8 cellular contexts compared by ENCODE assay signal in the genomic region with DNA sequence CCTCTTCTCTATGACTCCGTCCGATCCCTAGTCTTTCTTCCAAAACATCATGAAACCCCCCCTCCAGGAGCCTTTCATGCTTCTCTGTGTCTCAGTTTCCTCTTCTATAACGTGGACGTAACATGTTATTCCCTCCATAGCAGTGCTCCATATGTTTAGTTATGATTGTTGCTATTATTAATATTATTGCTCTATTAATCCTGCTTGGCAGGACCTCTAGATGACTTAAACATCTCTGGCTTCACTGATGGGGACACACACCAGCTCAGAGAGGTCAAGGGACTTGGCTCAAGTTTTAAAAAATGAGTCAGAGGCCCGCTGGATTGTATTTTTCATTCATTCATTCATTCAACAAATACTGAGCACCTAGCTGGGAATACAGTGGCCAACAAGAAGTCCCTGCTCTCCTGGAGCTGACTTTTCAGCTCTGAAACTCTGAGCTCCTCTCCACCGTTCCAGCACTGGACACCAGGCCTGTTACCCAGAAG.
A peak's percentile ranks its signal among the peaks of the same experiment; 100 is the strongest.
DNase-seq lines count a peak whose midpoint lies in the region; ATAC-seq and TF ChIP-seq lines count a peak whose summit lies in the region.

No MANE protein-coding gene starts in this region.

- H3K4me3 ChIP-seq in AG10803 (ENCODE audit: low read length) (peak overlapping the region; percentile 80), HUES6 (ENCODE audit: low read depth, low read length) (peak overlapping the region; percentile 82), muscle layer of colon (ENCODE audit: low read depth in 1 of 2, low read length in 2 of 2) (peak overlapping the region; percentile 75 to 77)

- DNase-seq in AG10803 (ENCODE audit: low read depth) (peak; percentile 22), caudate nucleus (lab: John Stamatoyannopoulos, UW) (no peak), activated gamma-delta T cell (lab: John Stamatoyannopoulos, UW) (no peak), HEK293T (ENCODE audit: extremely low spot score) (no peak)

- H3K9ac ChIP-seq in HUES6 (ENCODE audit: low read length), result peak overlapping the region; percentile 41
- H3K9ac ChIP-seq in muscle layer of colon (ENCODE audit: low read length), result no peak overlapping the region

- no peaks in the 10 kb centered on the region for H3K27me3 ChIP-seq in HUES6 (ENCODE audit: control insufficient read depth, insufficient read depth, low read length)
- H3K27me3 ChIP-seq in muscle layer of colon (ENCODE audit: control insufficient read depth in 1 of 2, insufficient read depth in 2 of 2, low read length in 2 of 2), result no peaks in the 10 kb centered on the region

- no peak for TF ChIP-seq CTCF in AG10803 (conservative IDR thresholded peaks at IDR 0.05; ENCODE audit: low read length)

- CTCF ChIA-PET in HEK293T (lab: Yijun Ruan, JAX), result interaction anchor here (1.0 to 1.2 kb wide), 2 partner anchors 49 to 155 kb away, joined by 3 read pairs; no protein-coding TSS in a partner anchor

- H3K36me3 ChIP-seq in HUES6 (ENCODE audit: control insufficient read depth, insufficient read depth, low read length) (no peaks in the 10 kb centered on the region), muscle layer of colon (ENCODE audit: insufficient read depth, low read length) (no peaks in the 10 kb centered on the region)

- H3K9me3 ChIP-seq in HUES6 (ENCODE audit: control insufficient read depth, insufficient read depth, low read depth, low read length) (no peaks in the 10 kb centered on the region), muscle layer of colon (ENCODE audit: low read length) (no peaks in the 10 kb centered on the region)

- H3K4me1 ChIP-seq in HUES6 (ENCODE audit: control insufficient read depth, insufficient read depth, low read length), result peaks cover 5% of the 10 kb centered on the region
- H3K4me1 ChIP-seq in muscle layer of colon (ENCODE audit: insufficient read depth, low read length), result peaks cover 15% of the 10 kb centered on the region

- ATAC-seq in GM21447 (IDR thresholded peaks at IDR 0.05; ENCODE audit: unreplicated experiment) (no peak), HG02885 (IDR thresholded peaks at IDR 0.05; ENCODE audit: poor library complexity, unreplicated experiment) (no peak)

- POLR2A ChIA-PET in HEK293T (lab: Yijun Ruan, JAX), result interaction anchor here (0.9 to 1.8 kb wide), 7 partner anchors 8 to 165 kb away, joined by 3 to 7 read pairs (median 5); no protein-coding TSS in a partner anchor

- no peak overlapping the region for H3K27ac ChIP-seq in HUES6 (ENCODE audit: low read depth, low read length)
- H3K27ac ChIP-seq in caudate nucleus (ENCODE audit: low read depth, low read length), result peak overlapping the region; percentile 67
- peak overlapping the region; percentile 82 for H3K27ac ChIP-seq in muscle layer of colon (ENCODE audit: low read depth, low read length)

TF ChIP-seq in HEK293T, 16 proteins besides CTCF, POLR2A, EP300 and RAD21:
- TF ChIP-seq LEF1 (IDR thresholded peaks at IDR 0.05; ENCODE audit: borderline replicate concordance) (no peak), CTBP1 (IDR thresholded peaks at IDR 0.05; ENCODE audit: borderline replicate concordance) (no peak), ZNF384 (IDR thresholded peaks at IDR 0.05) (no peak), TARDBP (IDR thresholded peaks at IDR 0.05) (no peak), ARNT (IDR thresholded peaks at IDR 0.05) (no peak), L3MBTL2 (conservative IDR thresholded peaks at IDR 0.05) (no peak), NFRKB (IDR thresholded peaks at IDR 0.05) (no peak), SUZ12 (IDR thresholded peaks at IDR 0.05) (no peak)
- TF ChIP-seq, protein P1, sequence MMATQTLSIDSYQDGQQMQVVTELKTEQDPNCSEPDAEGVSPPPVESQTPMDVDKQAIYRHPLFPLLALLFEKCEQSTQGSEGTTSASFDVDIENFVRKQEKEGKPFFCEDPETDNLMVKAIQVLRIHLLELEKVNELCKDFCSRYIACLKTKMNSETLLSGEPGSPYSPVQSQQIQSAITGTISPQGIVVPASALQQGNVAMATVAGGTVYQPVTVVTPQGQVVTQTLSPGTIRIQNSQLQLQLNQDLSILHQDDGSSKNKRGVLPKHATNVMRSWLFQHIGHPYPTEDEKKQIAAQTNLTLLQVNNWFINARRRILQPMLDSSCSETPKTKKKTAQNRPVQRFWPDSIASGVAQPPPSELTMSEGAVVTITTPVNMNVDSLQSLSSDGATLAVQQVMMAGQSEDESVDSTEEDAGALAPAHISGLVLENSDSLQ (IDR thresholded peaks at IDR 0.05), result no peak
